ENCODE assay signal across 31 cellular contexts in genomic region chr5:84863020-84863419, GRCh38.
"Had no signal": no experiment of that assay in that cellular context is flagged by ENCODE, and none has a peak within 500 bp of the region (broad histone marks: within the 10 kb centered on the region; RNA-seq: fewer than 3 reads in every experiment).

No MANE protein-coding gene starts in this region.

- H3K36me3 ChIP-seq: neutrophil, pancreas, spleen, suprapubic skin, tibial artery, transverse colon, upper lobe of right lung, uterus had no signal

- H3K36me3 Mint-ChIP-seq: naive thymus-derived CD8-positive, alpha-beta T cell; stimulated activated memory B cell treated with anti-CD40 and anti-IgM and Interleukin-4, amounts not matched to agents 10 μg/mL and 1 μg/mL and 100 μg/mL, for 72 hours; type B pancreatic cell had no signal

- DNase-seq: naive thymus-derived CD8-positive, alpha-beta T cell; nephron progenitor cell; nucleus accumbens; pancreas; psoas muscle; right cardiac atrium; spleen; stimulated activated CD4-positive, alpha-beta T cell treated with anti-CD3 and anti-CD28 coated beads, Interleukin-12 subunit alpha, Interleukin-12 subunit beta, amount 100 ng/mL, for 4 hours; stimulated activated CD4-positive, alpha-beta T cell treated with anti-CD3 and anti-CD28 coated beads, Interleukin-1b, Interleukin-23, amount 100 ng/mL, for 48 hours; stimulated activated CD4-positive, alpha-beta T cell treated with anti-CD3 and anti-CD28 coated beads, Interleukin-4, amount 100 ng/mL, for 1 hour; stimulated activated CD4-positive, alpha-beta T cell treated with anti-CD3 and anti-CD28 coated beads, Interleukin-4, amount 100 ng/mL, for 4 hours; stimulated activated CD8-positive, alpha-beta memory T cell treated with anti-CD3 and anti-CD28 coated beads, Interleukin-4, amount 100 ng/mL, for 48 hours; stimulated activated naive CD4-positive, alpha-beta T cell; stimulated activated naive CD8-positive, alpha-beta T cell treated with anti-CD3 and anti-CD28 coated beads, Interleukin-15, amount 100 ng/mL, for 72 hours; stimulated activated naive CD8-positive, alpha-beta T cell treated with anti-CD3 and anti-CD28 coated beads, Interleukin-15, Interleukin-2, amounts not matched to agents 100 U/mL and 50 U/mL, for 24 hours; substantia nigra; testis; tibial artery; transverse colon; upper lobe of right lung; uterus had no signal

- H3K27me3 ChIP-seq: neutrophil, pancreas, spleen, suprapubic skin, testis, tibial artery, transverse colon, upper lobe of right lung, uterus had no signal

- H3K4me1 Mint-ChIP-seq: naive thymus-derived CD8-positive, alpha-beta T cell; neural crest cell; stimulated activated memory B cell treated with anti-CD40 and anti-IgM and Interleukin-4, amounts not matched to agents 10 μg/mL and 1 μg/mL and 100 μg/mL, for 72 hours; stimulated activated naive CD8-positive, alpha-beta T cell treated with anti-CD3 and anti-CD28 coated beads, Interleukin-15, amount 100 ng/mL, for 72 hours had no signal

- H3K27ac ChIP-seq: neutrophil, pancreas, psoas muscle, skin epidermis, spleen, suprapubic skin, testis, tibial artery, transverse colon, upper lobe of right lung, uterus had no signal

- H3K27ac Mint-ChIP-seq: naive thymus-derived CD8-positive, alpha-beta T cell; natural killer cell treated with Interleukin-12 subunit alpha and Interleukin-12 subunit beta and Interleukin-15 and Interleukin-18, amount 100 ng/mL, for 72 hours; progenitor cell of endocrine pancreas; stimulated activated memory B cell treated with anti-CD40 and anti-IgM and Interleukin-4, amounts not matched to agents 10 μg/mL and 1 μg/mL and 100 μg/mL, for 72 hours; stimulated activated naive CD8-positive, alpha-beta T cell treated with anti-CD3 and anti-CD28 coated beads, Interleukin-15, amount 100 ng/mL, for 72 hours; type B pancreatic cell had no signal

- H3K4me1 ChIP-seq: pancreas, psoas muscle, spleen, suprapubic skin, testis, tibial artery, transverse colon, upper lobe of right lung, uterus had no signal

- H3K9me3 ChIP-seq: neutrophil, pancreas, psoas muscle, testis, tibial artery, transverse colon, upper lobe of right lung, uterus had no signal

- H3K27me3 Mint-ChIP-seq: naive thymus-derived CD8-positive, alpha-beta T cell; natural killer cell treated with Interleukin-12 subunit alpha and Interleukin-12 subunit beta and Interleukin-15 and Interleukin-18, amount 100 ng/mL, for 72 hours; progenitor cell of endocrine pancreas; stimulated activated memory B cell treated with anti-CD40 and anti-IgM and Interleukin-4, amounts not matched to agents 10 μg/mL and 1 μg/mL and 100 μg/mL, for 72 hours; stimulated activated naive CD8-positive, alpha-beta T cell treated with anti-CD3 and anti-CD28 coated beads, Interleukin-15, amount 100 ng/mL, for 72 hours; type B pancreatic cell had no signal

- ATAC-seq: naive thymus-derived CD8-positive, alpha-beta T cell; natural killer cell treated with Interleukin-12 subunit alpha and Interleukin-12 subunit beta and Interleukin-15 and Interleukin-18, amount 100 ng/mL, for 72 hours; pancreas; psoas muscle; right cardiac atrium; sciatic nerve; stimulated activated memory B cell treated with anti-CD40 and anti-IgM and Interleukin-4, amounts not matched to agents 10 μg/mL and 1 μg/mL and 100 μg/mL, for 72 hours; stimulated activated naive CD8-positive, alpha-beta T cell treated with anti-CD3 and anti-CD28 coated beads, Interleukin-15, amount 100 ng/mL, for 72 hours; stimulated activated naive CD8-positive, alpha-beta T cell treated with anti-CD3 and anti-CD28 coated beads, Interleukin-15, Interleukin-2, amounts not matched to agents 100 U/mL and 50 U/mL, for 24 hours; upper lobe of right lung had no signal

- H3K4me2 ChIP-seq: smooth muscle cell had no signal

- H3K4me3 ChIP-seq: pancreas, psoas muscle, skin epidermis, smooth muscle cell, spleen, suprapubic skin, tibial artery, transverse colon, upper lobe of right lung, uterus had no signal

- H3K9me3 Mint-ChIP-seq: neural crest cell had no signal

- H3K4me3 Mint-ChIP-seq: naive thymus-derived CD8-positive, alpha-beta T cell; natural killer cell treated with Interleukin-12 subunit alpha and Interleukin-12 subunit beta and Interleukin-15 and Interleukin-18, amount 100 ng/mL, for 72 hours; nephron progenitor cell; neural crest cell; stimulated activated memory B cell treated with anti-CD40 and anti-IgM and Interleukin-4, amounts not matched to agents 10 μg/mL and 1 μg/mL and 100 μg/mL, for 72 hours; stimulated activated naive CD8-positive, alpha-beta T cell treated with anti-CD3 and anti-CD28 coated beads, Interleukin-15, amount 100 ng/mL, for 72 hours; type B pancreatic cell had no signal
